8 cellular contexts compared by ENCODE assay signal in the genomic region with DNA sequence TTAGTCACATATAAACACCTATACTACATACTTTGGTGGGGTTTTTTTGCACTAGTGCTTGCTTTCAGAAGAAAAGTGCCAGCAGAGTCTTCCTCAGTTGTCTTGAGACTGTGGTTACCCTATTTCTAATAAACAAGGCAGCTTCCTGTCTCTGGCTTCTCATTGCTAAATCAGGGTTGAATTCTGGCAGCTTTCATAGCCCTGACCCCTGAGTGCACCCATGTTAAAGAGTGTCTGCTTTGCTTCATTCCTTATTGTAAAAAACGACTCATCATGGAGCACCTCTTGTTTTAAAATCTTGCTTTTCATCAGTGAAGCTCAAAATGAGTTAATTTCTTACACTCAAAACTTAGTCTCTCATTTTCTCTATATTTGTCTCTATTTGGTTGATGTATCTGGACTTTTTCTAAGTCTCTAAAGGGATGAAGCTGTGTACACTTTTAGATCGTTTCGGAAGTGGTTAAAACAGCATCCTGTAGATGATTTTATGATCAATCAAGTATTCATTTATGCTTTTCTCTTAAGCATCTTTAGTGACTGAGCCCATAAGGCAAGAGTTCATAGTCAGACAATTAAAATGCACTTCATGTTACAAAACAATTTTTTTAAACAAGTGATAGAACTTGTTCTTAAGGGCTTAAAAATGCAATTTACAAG.
DNase-seq lines count a peak whose midpoint lies in the region; ATAC-seq and TF ChIP-seq lines count a peak whose summit lies in the region.

No MANE protein-coding gene starts in this region.

- H3K36me3 Mint-ChIP-seq in activated naive CD4-positive, alpha-beta T cell treated with anti-CD3 and anti-CD28 coated beads, Interleukin-2, amount 50 U/mL, for 72 hours, result peaks cover 0 to 24% of the 10 kb centered on the region in 2 donors
- H3K36me3 Mint-ChIP-seq in neural progenitor cell, result peaks cover 23% of the 10 kb centered on the region

- no peaks in the 10 kb centered on the region for H3F3A ChIP-seq in neural progenitor cell (ENCODE audit: low read depth)

- H4K20me1 ChIP-seq in neural progenitor cell (ENCODE audit: low read depth), result no peaks in the 10 kb centered on the region

- no peak overlapping the region for H3K9ac ChIP-seq in neural progenitor cell

- no peaks in the 10 kb centered on the region for H3K27me3 Mint-ChIP-seq in neural progenitor cell (ENCODE audit: insufficient read depth, low read depth)

- H3K4me3 Mint-ChIP-seq in neural progenitor cell, result no peak overlapping the region

- TF ChIP-seq CTCF in neural progenitor cell (IDR thresholded peaks at IDR 0.05), result no peak

- H3K27me3 ChIP-seq in neural progenitor cell, result no peaks in the 10 kb centered on the region

- H3K79me2 ChIP-seq in neural progenitor cell (ENCODE audit: low read depth), result no peaks in the 10 kb centered on the region

- H3K36me3 ChIP-seq in neural progenitor cell, result no peaks in the 10 kb centered on the region

- DNase-seq in AG08395 (ENCODE audit: low spot score) (peak; percentile 21), midbrain (lab: John Stamatoyannopoulos, UW) (peak; percentile 21), neural progenitor cell (ENCODE audit: low spot score) (no peak), NCI-H1417 treated with DMSO at 0.1 percent for 48 hours (lab: John Stamatoyannopoulos, UW) (no peak), SHP77 (lab: John Stamatoyannopoulos, UW) (no peak)
- DNase-seq in activated naive CD4-positive, alpha-beta T cell treated with anti-CD3 and anti-CD28 coated beads, Interleukin-2, amount 50 U/mL, for 72 hours (ENCODE audit: low spot score in 2 of 2), result no peak

- peak; percentile 86 for ATAC-seq in GM18873 (IDR thresholded peaks at IDR 0.05; ENCODE audit: low FRiP score, unreplicated experiment)
- peak; percentile 65 for ATAC-seq in HG03103 (IDR thresholded peaks at IDR 0.05; ENCODE audit: low read depth, unreplicated experiment)
- ATAC-seq in activated naive CD4-positive, alpha-beta T cell treated with anti-CD3 and anti-CD28 coated beads, Interleukin-2, amount 50 U/mL, for 72 hours, result peak; percentile 34 to 54

- no peak overlapping the region for H2AFZ ChIP-seq in neural progenitor cell (replicated peaks)

- no peak overlapping the region for H3K4me2 ChIP-seq in neural progenitor cell

- peak overlapping the region; percentile 86 to 94 for H3K27ac Mint-ChIP-seq in activated naive CD4-positive, alpha-beta T cell treated with anti-CD3 and anti-CD28 coated beads, Interleukin-2, amount 50 U/mL, for 72 hours
- no peak overlapping the region for H3K27ac Mint-ChIP-seq in neural progenitor cell

- peaks cover 18% of the 10 kb centered on the region for H3K4me1 Mint-ChIP-seq in neural progenitor cell

- H3K4me3 ChIP-seq in neural progenitor cell, result no peak overlapping the region

- H3K9me3 Mint-ChIP-seq in activated naive CD4-positive, alpha-beta T cell treated with anti-CD3 and anti-CD28 coated beads, Interleukin-2, amount 50 U/mL, for 72 hours, result peaks cover 0 to 6% of the 10 kb centered on the region in 2 donors
- peaks cover 26% of the 10 kb centered on the region for H3K9me3 Mint-ChIP-seq in neural progenitor cell

- H3K4me1 ChIP-seq in neural progenitor cell, result peaks cover 6% of the 10 kb centered on the region

- H3K9me3 ChIP-seq in neural progenitor cell (ENCODE audit: low read depth), result no peaks in the 10 kb centered on the region

- no peak overlapping the region for H3K27ac ChIP-seq in neural progenitor cell

Comparison
In these comparisons a context has a peak if more than half of its experiments do, and no peak if none do; other contexts are left out.
1. DNase-seq: peak in AG08395 (single experiment) and midbrain (single experiment); none in activated naive CD4-positive, alpha-beta T cell treated with anti-CD3 and anti-CD28 coated beads, Interleukin-2, amount 50 U/mL, for 72 hours (0 of 2), neural progenitor cell (single experiment), NCI-H1417 treated with DMSO at 0.1 percent for 48 hours (single experiment) and SHP77 (0 of 2).
2. Peak in every context shown above with its lines, with median percentiles within 50 percentile points of each other: ATAC-seq.